Comparison of ENCODE assay signal across 28 cellular contexts in genomic region chr21:43988506-43989230, GRCh38.
"Had no signal": no experiment of that assay in that cellular context is flagged by ENCODE, and none has a peak within 500 bp of the region (broad histone marks: within the 10 kb centered on the region; RNA-seq: fewer than 3 reads in every experiment).

No MANE protein-coding gene starts in this region.

- H3K36me3 Mint-ChIP-seq: mesothelial cell of epicardium, neural progenitor cell had no signal

- H3K4me3 Mint-ChIP-seq: activated T-cell treated with anti-CD3 and anti-CD28 coated beads, Interleukin-2, amount 50 U/mL, for 4 hours; dendritic cell treated with granulocyte-macrophage colony-stimulating factor and Interleukin-4, amounts not matched to agents 40 ng/mL and 50 ng/mL, for 4 days; effector memory CD8-positive, alpha-beta T cell; immature natural killer cell; mesothelial cell of epicardium; naive thymus-derived CD8-positive, alpha-beta T cell; neural progenitor cell; stimulated activated naive CD8-positive, alpha-beta T cell treated with anti-CD3 and anti-CD28 coated beads, Interleukin-15, amount 100 ng/mL, for 72 hours had no signal

- H3K4me3 ChIP-seq: hepatocyte, neural progenitor cell, prostate gland, suprapubic skin, transverse colon, uterus had no signal

- H3K9me3 Mint-ChIP-seq: activated T-cell treated with anti-CD3 and anti-CD28 coated beads, Interleukin-2, amount 50 U/mL, for 4 hours; activated T-helper 2 cell treated with anti-CD3 and anti-CD28 coated beads, Interferon-gamma antibody, Interleukin-2, Interleukin-4, amounts not matched to agents 10 μg/mL and 5 μg/mL and 100 μg/mL, durations not matched to agents 14 hours and 24 hours and 36 hours; dendritic cell treated with granulocyte-macrophage colony-stimulating factor and Interleukin-4, amounts not matched to agents 40 ng/mL and 50 ng/mL, for 4 days; effector memory CD8-positive, alpha-beta T cell; immature natural killer cell; mesothelial cell of epicardium; naive thymus-derived CD8-positive, alpha-beta T cell; neural progenitor cell; stimulated activated naive CD8-positive, alpha-beta T cell treated with anti-CD3 and anti-CD28 coated beads, Interleukin-15, amount 100 ng/mL, for 72 hours had no signal

- H3K27ac Mint-ChIP-seq: activated T-helper 2 cell treated with anti-CD3 and anti-CD28 coated beads, Interferon-gamma antibody, Interleukin-2, Interleukin-4, amounts not matched to agents 10 μg/mL and 5 μg/mL and 100 μg/mL, durations not matched to agents 14 hours and 24 hours and 36 hours; dendritic cell treated with granulocyte-macrophage colony-stimulating factor and Interleukin-4, amounts not matched to agents 40 ng/mL and 50 ng/mL, for 4 days; immature natural killer cell; mesothelial cell of epicardium; neural progenitor cell had no signal

- H3K27me3 Mint-ChIP-seq: effector memory CD8-positive, alpha-beta T cell; naive thymus-derived CD8-positive, alpha-beta T cell; stimulated activated naive CD8-positive, alpha-beta T cell treated with anti-CD3 and anti-CD28 coated beads, Interleukin-15, amount 100 ng/mL, for 72 hours had no signal

- H3K4me1 ChIP-seq: prostate gland, transverse colon, uterus had no signal

- H3K36me3 ChIP-seq: neural progenitor cell, prostate gland, transverse colon, uterus, WERI-Rb-1 had no signal

- DNase-seq: activated CD4-positive, alpha-beta T cell treated with anti-CD3 and anti-CD28 coated beads, Interleukin-2, amount 50 U/mL, for 48 hours; activated CD8-positive, alpha-beta memory T cell treated with anti-CD3 and anti-CD28 coated beads, Interleukin-2, amount 50 U/mL, for 48 hours; activated naive CD4-positive, alpha-beta T cell treated with Interleukin-2 at 50 U/mL for 16 hours; activated T-cell treated with anti-CD3 and anti-CD28 coated beads, Interleukin-2, amount 50 U/mL, for 4 hours; amygdala; cerebellar nuclear complex; effector memory CD8-positive, alpha-beta T cell; foreskin melanocyte; glutamatergic neuron; immature natural killer cell; left ventricle myocardium superior; mammary epithelial cell; naive thymus-derived CD8-positive, alpha-beta T cell; stimulated activated CD4-positive, alpha-beta T cell treated with anti-CD3 and anti-CD28 coated beads, Interleukin-12 subunit alpha, Interleukin-12 subunit beta, amount 100 ng/mL, for 4 hours; stimulated activated CD4-positive, alpha-beta T cell treated with anti-CD3 and anti-CD28 coated beads, Interleukin-4, amount 100 ng/mL, for 4 hours; stimulated activated naive CD8-positive, alpha-beta T cell treated with anti-CD3 and anti-CD28 coated beads, Interleukin-15, amount 100 ng/mL, for 72 hours; T-helper 1 cell; transverse colon; uterus; WERI-Rb-1 had no signal

- H3K9me3 ChIP-seq: prostate gland, suprapubic skin, transverse colon, uterus had no signal

- H3K27ac ChIP-seq: hepatocyte, neural progenitor cell, prostate gland, suprapubic skin, transverse colon, uterus, WERI-Rb-1 had no signal

- ATAC-seq: activated T-cell treated with anti-CD3 and anti-CD28 coated beads, Interleukin-2, amount 50 U/mL, for 4 hours; effector memory CD8-positive, alpha-beta T cell; esophagus mucosa; naive thymus-derived CD8-positive, alpha-beta T cell; stimulated activated naive CD8-positive, alpha-beta T cell treated with anti-CD3 and anti-CD28 coated beads, Interleukin-15, amount 100 ng/mL, for 72 hours had no signal
